Comparison of ENCODE assay signal across 16 cellular contexts in genomic region chr3:129014148-129014547, GRCh38. TPM values are rescaled to one million over a fixed set of nuclear protein-coding genes. Genes with fewer than 3 reads are reported as not detected.
DNase-seq lines count a peak whose midpoint lies in the region; ATAC-seq and TF ChIP-seq lines count a peak whose summit lies in the region.
"Had no signal": no experiment of that assay in that cellular context is flagged by ENCODE, and none has a peak within 500 bp of the region (broad histone marks: within the 10 kb centered on the region; RNA-seq: fewer than 3 reads in every experiment).

No MANE protein-coding gene starts in this region.

- no peaks in the 10 kb centered on the region for H3K36me3 Mint-ChIP-seq in activated CD4-positive, alpha-beta T cell treated with anti-CD3 and anti-CD28 coated beads for 36 hours (ENCODE audit: low read depth)
- peaks cover 37% of the 10 kb centered on the region for H3K36me3 Mint-ChIP-seq in endothelial cell (ENCODE audit: low read depth, unreplicated experiment)

- peak overlapping the region in 2 of 5 donors; percentile 28 to 79 for H3K27ac ChIP-seq in adrenal gland

- no peaks in the 10 kb centered on the region for H3K27me3 ChIP-seq in adrenal gland
- H3K27me3 ChIP-seq: thyroid gland had no signal

- POLR2A ChIA-PET in activated CD4-positive, alpha-beta T cell treated with anti-CD3 and anti-CD28 coated beads for 36 hours (lab: Charles Lee) = no interaction called here

- intact Hi-C loops in activated CD4-positive, alpha-beta T cell treated with anti-CD3 and anti-CD28 coated beads for 36 hours (cut with DNase I, micrococcal nuclease) = no loop called here
- intact Hi-C loops in adrenal gland (cut with DNase I) = no loop called here

- H3K27me3 Mint-ChIP-seq in activated CD4-positive, alpha-beta T cell treated with anti-CD3 and anti-CD28 coated beads for 36 hours = no peaks in the 10 kb centered on the region
- peaks cover 6% of the 10 kb centered on the region for H3K27me3 Mint-ChIP-seq in endothelial cell (ENCODE audit: unreplicated experiment)

- no peaks in the 10 kb centered on the region for H3K9me3 ChIP-seq in adrenal gland (replicated peaks in 1 of 3)
- H3K9me3 ChIP-seq: thyroid gland had no signal

- H3K4me1 ChIP-seq in adrenal gland (replicated peaks in 1 of 2) = peaks cover 0 to 15% of the 10 kb centered on the region in 2 donors

- CTCF ChIA-PET in activated CD4-positive, alpha-beta T cell treated with anti-CD3 and anti-CD28 coated beads for 36 hours (lab: Charles Lee) = interaction anchor here (0.6 to 6.2 kb wide), 4 partner anchors 10 to 100 kb away, joined by 3 to 62 read pairs (median 27); no protein-coding TSS in a partner anchor

- TF ChIP-seq POLR2A in adrenal gland (IDR thresholded peaks at IDR 0.05) = no peak

- peaks cover 36% of the 10 kb centered on the region for H3K4me1 Mint-ChIP-seq in activated CD4-positive, alpha-beta T cell treated with anti-CD3 and anti-CD28 coated beads for 36 hours
- peaks cover 63% of the 10 kb centered on the region for H3K4me1 Mint-ChIP-seq in endothelial cell (ENCODE audit: unreplicated experiment)

- peak overlapping the region; percentile 96 for H3K27ac Mint-ChIP-seq in activated CD4-positive, alpha-beta T cell treated with anti-CD3 and anti-CD28 coated beads for 36 hours
- H3K27ac Mint-ChIP-seq in endothelial cell (ENCODE audit: unreplicated experiment) = peak overlapping the region; percentile 100

- 73 to 83% (median 81%) methylated on average over 12 to 13 of the region's 13 CpGs for WGBS in adrenal gland, 4 donors

- no peak overlapping the region for H3K4me3 Mint-ChIP-seq in activated CD4-positive, alpha-beta T cell treated with anti-CD3 and anti-CD28 coated beads for 36 hours
- H3K4me3 Mint-ChIP-seq in endothelial cell (ENCODE audit: unreplicated experiment) = peak overlapping the region; percentile 31

- no peak for DNase-seq in activated CD4-positive, alpha-beta T cell treated with anti-CD3 and anti-CD28 coated beads for 36 hours
- DNase-seq in activated CD4-positive, alpha-beta T cell treated with anti-CD3 and anti-CD28 coated beads for 48 hours = no peak
- DNase-seq in endothelial cell (ENCODE audit: low spot score) = no peak
- DNase-seq in midbrain (lab: John Stamatoyannopoulos, UW) = peak; percentile 24
- DNase-seq in superior temporal gyrus (ENCODE audit: extremely low spot score) = peak; percentile 32
- DNase-seq in adrenal gland = no peak
- DNase-seq in NCI-H2029 treated with DMSO at 0.1 percent for 48 hours (lab: John Stamatoyannopoulos, UW) = no peak
- DNase-seq in ureter (ENCODE audit: low spot score) = no peak
- DNase-seq: activated CD4-positive, CD25-positive, alpha-beta regulatory T cell; NCI-H1092; NCI-H510A; retina; SHP77; thyroid gland had no signal

- TF ChIP-seq CTCF in endothelial cell (IDR thresholded peaks at IDR 0.05; ENCODE audit: unreplicated experiment) = no peak
- TF ChIP-seq CTCF in adrenal gland (IDR thresholded peaks at IDR 0.05) = no peak

- ATAC-seq in activated CD4-positive, alpha-beta T cell treated with anti-CD3 and anti-CD28 coated beads for 36 hours = no peak

- no peaks in the 10 kb centered on the region for H3K36me3 ChIP-seq in adrenal gland (replicated peaks in 1 of 2)
- H3K36me3 ChIP-seq: thyroid gland had no signal

- H3K4me3 ChIP-seq in adrenal gland = no peak overlapping the region
- H3K4me3 ChIP-seq: thyroid gland had no signal

- H3K9me3 Mint-ChIP-seq in activated CD4-positive, alpha-beta T cell treated with anti-CD3 and anti-CD28 coated beads for 36 hours (ENCODE audit: low read depth) = no peaks in the 10 kb centered on the region
- H3K9me3 Mint-ChIP-seq in endothelial cell (ENCODE audit: unreplicated experiment) = no peaks in the 10 kb centered on the region

RNA-seq across cellular contexts. Expression of gene EFCC1, which starts 13.0 kb away (rescaled TPM):
- total RNA-seq in activated CD4-positive, alpha-beta T cell treated with anti-CD3 and anti-CD28 coated beads for 36 hours = under 1 TPM; 0.19 to 0.39 TPM
- total RNA-seq in endothelial cell (ENCODE audit: unreplicated experiment) = 15.9 TPM
- 1 to 10 TPM in 7 of 8 donors, under 1 TPM in 1; 0.60 to 4.7 (median 1.8) TPM for total RNA-seq in adrenal gland
- polyA plus RNA-seq in adrenal gland = 1 to 10 TPM in 2 of 3 donors, under 1 TPM in 1; 0.46 to 6.0 (median 1.9) TPM
- total RNA-seq in ureter = 2.1 TPM
- total RNA-seq: HT1080 had no signal

RNA-seq across cellular contexts. Expression of gene CFAP92, which starts 20.3 kb away (rescaled TPM):
- under 1 TPM; 0.64 to 0.88 TPM for total RNA-seq in activated CD4-positive, alpha-beta T cell treated with anti-CD3 and anti-CD28 coated beads for 36 hours
- 3.7 TPM for total RNA-seq in endothelial cell (ENCODE audit: unreplicated experiment)
- 1 to 10 TPM in 2 of 8 donors, under 1 TPM in 5, not detected in 1; 0.14 to 1.9 (median 0.29) TPM for total RNA-seq in adrenal gland
- under 1 TPM; 0.27 to 0.48 (median 0.48) TPM for polyA plus RNA-seq in adrenal gland
- total RNA-seq in ureter = 2.1 TPM
- total RNA-seq: HT1080 had no signal

RNA-seq across cellular contexts. Expression of gene GP9, which starts 46.4 kb away (rescaled TPM):
- not detected for total RNA-seq in activated CD4-positive, alpha-beta T cell treated with anti-CD3 and anti-CD28 coated beads for 36 hours
- 1.5 TPM for total RNA-seq in endothelial cell (ENCODE audit: unreplicated experiment)
- not detected for total RNA-seq in adrenal gland
- under 1 TPM in 1 of 3 donors, not detected in 2; 0.13 TPM for polyA plus RNA-seq in adrenal gland
- not detected for total RNA-seq in ureter
- total RNA-seq: HT1080, lung microvascular endothelial cell, thyroid gland had no signal

Comparison
In these comparisons a context has a peak if more than half of its experiments do, and no peak if none do; other contexts are left out.
1. DNase-seq: peak in midbrain (single experiment) and superior temporal gyrus (single experiment); none in activated CD4-positive, alpha-beta T cell treated with anti-CD3 and anti-CD28 coated beads for 36 hours (single experiment), activated CD4-positive, alpha-beta T cell treated with anti-CD3 and anti-CD28 coated beads for 48 hours (single experiment), endothelial cell (single experiment), adrenal gland (0 of 7), NCI-H2029 treated with DMSO at 0.1 percent for 48 hours (single experiment) and ureter (single experiment).